Comparison of ENCODE assay signal across 26 cellular contexts in the genomic region with DNA sequence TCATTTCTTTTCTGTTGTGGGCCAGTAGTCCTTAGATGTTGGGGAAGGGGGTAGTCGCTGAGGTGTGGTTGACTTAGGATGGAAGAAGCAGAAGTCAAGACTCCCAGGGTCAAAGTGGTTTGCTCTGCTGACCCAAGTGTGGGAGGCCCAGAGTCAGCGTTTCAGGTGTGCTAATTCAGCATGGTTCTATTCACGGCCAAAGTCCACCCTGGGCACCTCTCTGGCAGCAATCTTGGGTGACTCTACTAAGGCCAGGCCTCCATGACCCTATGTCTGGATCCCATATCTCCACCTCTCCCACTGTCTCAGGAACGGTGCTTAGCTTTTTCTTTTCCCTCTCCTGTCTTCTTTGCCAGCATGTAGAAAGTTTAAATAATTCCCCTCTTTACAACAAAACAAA. TPM values are rescaled to one million over a fixed set of nuclear protein-coding genes. Genes with fewer than 3 reads are reported as not detected.
"Had no signal": no experiment of that assay in that cellular context is flagged by ENCODE, and none has a peak within 500 bp of the region (broad histone marks: within the 10 kb centered on the region; RNA-seq: fewer than 3 reads in every experiment).

No MANE protein-coding gene starts in this region.

- H2AFZ ChIP-seq: parathyroid adenoma had no signal

- H3K4me3 ChIP-seq: dorsolateral prefrontal cortex, lung, mucosa of descending colon, psoas muscle, smooth muscle cell, stomach, thyroid gland had no signal

- H3K9me3 ChIP-seq: thyroid gland had no signal

- DNase-seq: dorsolateral prefrontal cortex; effector CD4-positive, alpha-beta T cell; hypothalamus; immature natural killer cell; islet precursor cell; kidney glomerular epithelial cell; left colon; left ventricle myocardium superior; mucosa of descending colon; naive B cell; psoas muscle; right cardiac atrium; stimulated activated CD4-positive, alpha-beta T cell treated with anti-CD3 and anti-CD28 coated beads, Interleukin-12 subunit alpha, Interleukin-12 subunit beta, amount 100 ng/mL, for 4 hours; stimulated activated CD4-positive, alpha-beta T cell treated with anti-CD3 and anti-CD28 coated beads, Interleukin-1b, Interleukin-23, amount 100 ng/mL, for 48 hours; stimulated activated CD4-positive, alpha-beta T cell treated with anti-CD3 and anti-CD28 coated beads, Interleukin-4, amount 100 ng/mL, for 1 hour; stimulated activated CD8-positive, alpha-beta memory T cell treated with anti-CD3 and anti-CD28 coated beads, Interleukin-4, amount 100 ng/mL, for 48 hours; stimulated activated naive CD4-positive, alpha-beta T cell treated with Interleukin-2 at 50 U/mL for 16 hours; stomach; thyroid gland had no signal

- FAIRE-seq: colon, frontal cortex had no signal

- H3K36me3 ChIP-seq: stomach, thyroid gland had no signal

- ATAC-seq: left colon; left ventricle myocardium superior; mucosa of descending colon; natural killer cell treated with Interleukin-12 subunit alpha and Interleukin-12 subunit beta and Interleukin-15 and Interleukin-18, amount 100 ng/mL, for 72 hours; psoas muscle; right cardiac atrium had no signal

- H3K4me1 ChIP-seq: stomach, thyroid gland had no signal

- H3K4me2 ChIP-seq: smooth muscle cell had no signal

- H3K27me3 ChIP-seq: dorsolateral prefrontal cortex, thyroid gland had no signal

- H3K27ac ChIP-seq: dorsolateral prefrontal cortex, parathyroid adenoma, psoas muscle, stomach, thyroid gland had no signal

- H3K9ac ChIP-seq: parathyroid adenoma had no signal

RNA-seq across cellular contexts. Expression of gene MAPT, which starts 32.9 kb away (rescaled TPM):
- total RNA-seq: fibroblast of villous mesenchyme had no signal
